13 cellular contexts compared by ENCODE assay signal in genomic region chr9:37969130-37969529, GRCh38.
DNase-seq lines count a peak whose midpoint lies in the region; ATAC-seq and TF ChIP-seq lines count a peak whose summit lies in the region.
"Had no signal": no experiment of that assay in that cellular context is flagged by ENCODE, and none has a peak within 500 bp of the region (broad histone marks: within the 10 kb centered on the region; RNA-seq: fewer than 3 reads in every experiment).

No MANE protein-coding gene starts in this region.

- H3K4me2 ChIP-seq in BLaER1 treated with 17β-estradiol and CSF1 and Interleukin-3, amounts not matched to agents 10 nM and 100 nM, result peak overlapping the region in 10 of 11 experiments; percentile 1 to 51 (median 28); a peak in 10 of 22 replicates

- no peak overlapping the region for H3K4me3 Mint-ChIP-seq in naive thymus-derived CD8-positive, alpha-beta T cell
- H3K4me3 Mint-ChIP-seq: activated T-cell treated with anti-CD3 and anti-CD28 coated beads, Interleukin-2, amount 50 U/mL, for 4 hours; B cell had no signal

- H3K9me3 Mint-ChIP-seq in naive thymus-derived CD8-positive, alpha-beta T cell, result no peaks in the 10 kb centered on the region
- H3K9me3 Mint-ChIP-seq: activated T-cell treated with anti-CD3 and anti-CD28 coated beads, Interleukin-2, amount 50 U/mL, for 4 hours had no signal

- H3K9me3 ChIP-seq in BLaER1 treated with 17β-estradiol and CSF1 and Interleukin-3, amounts not matched to agents 10 nM and 100 nM (replicated peaks in 1 of 11), result no peaks in the 10 kb centered on the region
- no peaks in the 10 kb centered on the region for H3K9me3 ChIP-seq in mucosa of descending colon
- H3K9me3 ChIP-seq: breast epithelium, ovary had no signal

- DNase-seq in RPMI7951 (ENCODE audit: low read depth) (peak; percentile 50), epithelial cell of prostate (ENCODE audit: low read depth, low spot score) (no peak), mucosa of descending colon (peak; percentile 83 to 96 (median 86)), NCI-H774 (lab: John Stamatoyannopoulos, UW) (no peak), NCI-H345 (lab: John Stamatoyannopoulos, UW) (no peak)
- DNase-seq in naive thymus-derived CD8-positive, alpha-beta T cell, result no peak
- DNase-seq: activated T-cell treated with anti-CD3 and anti-CD28 coated beads, Interleukin-2, amount 50 U/mL, for 4 hours; NCI-H1930; ovary had no signal

- no peak for TF ChIP-seq CTCF in mucosa of descending colon (IDR thresholded peaks at IDR 0.05)

- H3K4me3 ChIP-seq in BLaER1 treated with 17β-estradiol and CSF1 and Interleukin-3, amounts not matched to agents 10 nM and 100 nM, result no peak overlapping the region
- H3K4me3 ChIP-seq in mucosa of descending colon, result no peak overlapping the region
- H3K4me3 ChIP-seq: breast epithelium, ovary had no signal

- H3K27ac Mint-ChIP-seq in naive thymus-derived CD8-positive, alpha-beta T cell, result no peak overlapping the region
- H3K27ac Mint-ChIP-seq: B cell had no signal

- H3K27ac ChIP-seq in BLaER1 treated with 17β-estradiol and CSF1 and Interleukin-3, amounts not matched to agents 10 nM and 100 nM, result no peak overlapping the region
- H3K27ac ChIP-seq in epithelial cell of prostate, result peak overlapping the region; percentile 84
- H3K27ac ChIP-seq: breast epithelium, ovary had no signal

- H3K36me3 Mint-ChIP-seq in naive thymus-derived CD8-positive, alpha-beta T cell, result peaks cover 0 to 2% (median 0%) of the 10 kb centered on the region in 3 donors

- H3K4me1 Mint-ChIP-seq in naive thymus-derived CD8-positive, alpha-beta T cell, result peaks cover 0 to 8% (median 0%) of the 10 kb centered on the region in 4 donors
- H3K4me1 Mint-ChIP-seq: B cell had no signal

- H4K20me1 ChIP-seq in BLaER1 treated with 17β-estradiol and CSF1 and Interleukin-3, amounts not matched to agents 10 nM and 100 nM, result peaks cover 0 to 11% (median 0%) of the 10 kb centered on the region in 11 experiments; a peak in 2 of 22 replicates

- no peak overlapping the region for H3K9ac ChIP-seq in BLaER1 treated with 17β-estradiol and CSF1 and Interleukin-3, amounts not matched to agents 10 nM and 100 nM

- peaks cover 0 to 8% (median 0%) of the 10 kb centered on the region in 11 experiments; a peak in 2 of 22 replicates for H3K36me3 ChIP-seq in BLaER1 treated with 17β-estradiol and CSF1 and Interleukin-3, amounts not matched to agents 10 nM and 100 nM
- H3K36me3 ChIP-seq in mucosa of descending colon (ENCODE audit: low read depth), result no peaks in the 10 kb centered on the region
- H3K36me3 ChIP-seq: breast epithelium, ovary had no signal

- intact Hi-C loops in mucosa of descending colon (cut with DNase I, micrococcal nuclease), result loop anchor here in 1 of 2 donors (5.0 kb wide), 1 partner anchor 98 kb away; the partner anchor contains the start of gene SHB

- no peaks in the 10 kb centered on the region for H3K27me3 Mint-ChIP-seq in naive thymus-derived CD8-positive, alpha-beta T cell
- H3K27me3 Mint-ChIP-seq: B cell had no signal

- ATAC-seq in mucosa of descending colon, result peak; percentile 67
- ATAC-seq in GM19467 (IDR thresholded peaks at IDR 0.05; ENCODE audit: unreplicated experiment), result no peak
- ATAC-seq in naive thymus-derived CD8-positive, alpha-beta T cell, result no peak
- ATAC-seq: activated T-cell treated with anti-CD3 and anti-CD28 coated beads, Interleukin-2, amount 50 U/mL, for 4 hours had no signal

- POLR2A ChIA-PET in naive thymus-derived CD8-positive, alpha-beta T cell (lab: Charles Lee), result no interaction called here

- H3K4me1 ChIP-seq in BLaER1 treated with 17β-estradiol and CSF1 and Interleukin-3, amounts not matched to agents 10 nM and 100 nM, result peaks cover 0 to 22% (median 10%) of the 10 kb centered on the region in 10 experiments; a peak in 18 of 20 replicates
- peaks cover 50% of the 10 kb centered on the region for H3K4me1 ChIP-seq in mucosa of descending colon (ENCODE audit: low read depth)

- no peaks in the 10 kb centered on the region for H3K27me3 ChIP-seq in BLaER1 treated with 17β-estradiol and CSF1 and Interleukin-3, amounts not matched to agents 10 nM and 100 nM
- H3K27me3 ChIP-seq: breast epithelium, ovary had no signal

Comparison
In these comparisons a context has a peak if more than half of its experiments do, and no peak if none do; other contexts are left out.
1. DNase-seq: peak in RPMI7951 (single experiment) and mucosa of descending colon (3 of 3); none in epithelial cell of prostate (single experiment), NCI-H774 (single experiment), NCI-H345 (single experiment) and naive thymus-derived CD8-positive, alpha-beta T cell (0 of 10).